ENCODE assay signal across 34 cellular contexts in genomic region chr2:14803994-14804393, GRCh38.
"Had no signal": no experiment of that assay in that cellular context is flagged by ENCODE, and none has a peak within 500 bp of the region (broad histone marks: within the 10 kb centered on the region; RNA-seq: fewer than 3 reads in every experiment).

No MANE protein-coding gene starts in this region.

- ATAC-seq: activated naive CD4-positive, alpha-beta T cell treated with anti-CD3 and anti-CD28 coated beads, Interleukin-2, amount 50 U/mL, for 72 hours; activated naive CD8-positive, alpha-beta T cell treated with anti-CD3 and anti-CD28 coated beads, Interleukin-2, amount 50 U/mL, for 24 hours; activated T-cell treated with anti-CD3 and anti-CD28 coated beads, Interleukin-2, amount 50 U/mL, for 4 hours; activated T-cell treated with anti-CD3 and anti-CD28 coated beads, Interleukin-2, amount 50 U/mL, for 72 hours; activated T-helper 17 cell treated with anti-CD3 and anti-CD28 coated beads, Interleukin-2, amount 50 U/mL, for 72 hours; body of pancreas had no signal

- H3K4me3 ChIP-seq: adrenal gland, ascending aorta, body of pancreas, breast epithelium, cardiac muscle cell had no signal

- FAIRE-seq: astrocyte, bronchial epithelial cell had no signal

- H3K27ac ChIP-seq: adrenal gland, ascending aorta, body of pancreas, brain microvascular endothelial cell, breast epithelium, cardiac muscle cell had no signal

- DNase-seq: activated effector memory CD4-positive, alpha-beta T cell treated with anti-CD3 and anti-CD28 coated beads, Interleukin-2, amount 50 U/mL, for 16 hours; activated effector memory CD4-positive, alpha-beta T cell treated with Interleukin-2 at 50 U/mL for 16 hours; activated gamma-delta T cell; activated gamma-delta T cell treated with Interleukin-2 at 50 U/mL for 16 hours; activated naive CD4-positive, alpha-beta T cell; activated naive CD4-positive, alpha-beta T cell treated with anti-CD3 and anti-CD28 coated beads for 36 hours; activated naive CD4-positive, alpha-beta T cell treated with anti-CD3 and anti-CD28 coated beads, Interleukin-2, amount 10 ng/mL, durations not matched to agents 7 days and 5 days; activated naive CD4-positive, alpha-beta T cell treated with anti-CD3 and anti-CD28 coated beads, Interleukin-2, amount 50 U/mL, for 16 hours; activated naive CD4-positive, alpha-beta T cell treated with Interleukin-2 at 50 U/mL for 16 hours; activated naive CD8-positive, alpha-beta T cell treated with anti-CD3 and anti-CD28 coated beads for 36 hours; activated naive CD8-positive, alpha-beta T cell treated with anti-CD3 and anti-CD28 coated beads, Interleukin-2, amount 10 ng/mL, durations not matched to agents 7 days and 5 days; activated naive CD8-positive, alpha-beta T cell treated with anti-CD3 and anti-CD28 coated beads, Interleukin-2, amount 50 U/mL, for 24 hours; activated T-cell treated with anti-CD3 and anti-CD28 coated beads, Interleukin-2, amount 50 U/mL, for 1 hour; activated T-cell treated with anti-CD3 and anti-CD28 coated beads, Interleukin-2, amount 50 U/mL, for 24 hours; activated T-cell treated with anti-CD3 and anti-CD28 coated beads, Interleukin-2, amount 50 U/mL, for 4 hours; activated T-cell treated with anti-CD3 and anti-CD28 coated beads, Interleukin-2, amount 50 U/mL, for 48 hours; activated T-cell treated with anti-CD3 and anti-CD28 coated beads, Interleukin-2, amount 50 U/mL, for 72 hours; adrenal gland; amniotic stem cell; amygdala; anterior cingulate cortex; aorta; body of pancreas; brain microvascular endothelial cell; caudate nucleus; central memory CD4-positive, alpha-beta T cell; cerebellar nuclear complex had no signal

- H3K9me3 ChIP-seq: ascending aorta, body of pancreas had no signal

- H3K27me3 ChIP-seq: adrenal gland, ascending aorta, body of pancreas, brain microvascular endothelial cell, breast epithelium, cardiac muscle cell had no signal

- H3K36me3 ChIP-seq: adrenal gland, ascending aorta, brain microvascular endothelial cell, breast epithelium, cardiac muscle cell had no signal

- H3K4me1 ChIP-seq: adrenal gland, ascending aorta, body of pancreas, breast epithelium had no signal
